In genomic region chr2:152175012-152175367, GRCh38 we compare ENCODE assay signal across 8 cellular contexts. TPM values are rescaled to one million over a fixed set of nuclear protein-coding genes. Genes with fewer than 3 reads are reported as not detected.
DNase-seq lines count a peak whose midpoint lies in the region; ATAC-seq and TF ChIP-seq lines count a peak whose summit lies in the region.

No MANE protein-coding gene starts in this region.

- ATAC-seq in GM18867 (IDR thresholded peaks at IDR 0.05; ENCODE audit: unreplicated experiment) (peak; percentile 29), HG03097 (IDR thresholded peaks at IDR 0.05; ENCODE audit: low FRiP score, unreplicated experiment) (peak; percentile 15), right cardiac atrium (no peak)
- peak; percentile 58 for ATAC-seq in stimulated activated memory B cell treated with anti-CD40 and anti-IgM and Interleukin-4, amounts not matched to agents 10 μg/mL and 1 μg/mL and 100 μg/mL, for 72 hours

- DNase-seq in right cardiac atrium = no peak
- DNase-seq in GOT3 (lab: John Stamatoyannopoulos, UW) = no peak
- no peak for DNase-seq in SHP77 (lab: John Stamatoyannopoulos, UW)

- no peaks in the 10 kb centered on the region for H3K27me3 ChIP-seq in right cardiac atrium (ENCODE audit: control insufficient read depth, insufficient read depth)

- peaks cover 5% of the 10 kb centered on the region for H3K36me3 Mint-ChIP-seq in stimulated activated memory B cell treated with anti-CD40 and anti-IgM and Interleukin-4, amounts not matched to agents 10 μg/mL and 1 μg/mL and 100 μg/mL, for 72 hours

- peak overlapping the region; percentile 100 for H3K27ac Mint-ChIP-seq in stimulated activated memory B cell treated with anti-CD40 and anti-IgM and Interleukin-4, amounts not matched to agents 10 μg/mL and 1 μg/mL and 100 μg/mL, for 72 hours

- H3K4me1 Mint-ChIP-seq in stimulated activated memory B cell treated with anti-CD40 and anti-IgM and Interleukin-4, amounts not matched to agents 10 μg/mL and 1 μg/mL and 100 μg/mL, for 72 hours = peaks cover 44% of the 10 kb centered on the region

- WGBS in right cardiac atrium = under 1% methylated on average over 10 of the region's 10 CpGs

- H3K27ac ChIP-seq in 22Rv1 = peak overlapping the region; percentile 73
- H3K27ac ChIP-seq in VCaP = peak overlapping the region; percentile 96
- peak overlapping the region; percentile 84 for H3K27ac ChIP-seq in right cardiac atrium (ENCODE audit: low read length)

- H3K4me1 ChIP-seq in right cardiac atrium (ENCODE audit: control insufficient read depth, insufficient read depth, low read length) = no peaks in the 10 kb centered on the region

- TF ChIP-seq CTCF in 22Rv1 (IDR thresholded peaks at IDR 0.05) (no peak), VCaP (conservative IDR thresholded peaks at IDR 0.05) (no peak)

- peak overlapping the region; percentile 59 for H3K4me3 ChIP-seq in right cardiac atrium (ENCODE audit: low read length)

- peak overlapping the region; percentile 98 for H3K4me3 Mint-ChIP-seq in stimulated activated memory B cell treated with anti-CD40 and anti-IgM and Interleukin-4, amounts not matched to agents 10 μg/mL and 1 μg/mL and 100 μg/mL, for 72 hours

- H3K9me3 ChIP-seq in right cardiac atrium (ENCODE audit: control insufficient read depth, low read length) = no peaks in the 10 kb centered on the region

- intact Hi-C loops in right cardiac atrium (cut with DNase I) = loop anchor here in 2 of 4 donors (10.0 kb wide), 1 partner anchor 140 kb away; no protein-coding TSS in a partner anchor

- no peaks in the 10 kb centered on the region for H3K9me3 Mint-ChIP-seq in stimulated activated memory B cell treated with anti-CD40 and anti-IgM and Interleukin-4, amounts not matched to agents 10 μg/mL and 1 μg/mL and 100 μg/mL, for 72 hours

- no peaks in the 10 kb centered on the region for H3K27me3 Mint-ChIP-seq in stimulated activated memory B cell treated with anti-CD40 and anti-IgM and Interleukin-4, amounts not matched to agents 10 μg/mL and 1 μg/mL and 100 μg/mL, for 72 hours

RNA-seq across cellular contexts. Expression of gene STAM2, which starts 0.6 kb away (rescaled TPM):
- 10 to 100 TPM; 25.0 to 32.2 (median 28.9) TPM for total RNA-seq in right cardiac atrium
- polyA plus RNA-seq in right cardiac atrium = 8.2 TPM

Comparison
In these comparisons a context has a peak if more than half of its experiments do, and no peak if none do; other contexts are left out.
1. ATAC-seq: peak in GM18867 (single experiment), HG03097 (single experiment) and stimulated activated memory B cell treated with anti-CD40 and anti-IgM and Interleukin-4, amounts not matched to agents 10 μg/mL and 1 μg/mL and 100 μg/mL, for 72 hours (single experiment); none in right cardiac atrium (0 of 2).
2. Peak in every context shown above with its lines, with median percentiles within 50 percentile points of each other: H3K27ac ChIP-seq.